8 cellular contexts compared by ENCODE assay signal in genomic region chr4:76212301-76212700, GRCh38. TPM values are rescaled to one million over a fixed set of nuclear protein-coding genes. Genes with fewer than 3 reads are reported as not detected.
DNase-seq lines count a peak whose midpoint lies in the region; ATAC-seq and TF ChIP-seq lines count a peak whose summit lies in the region.

No MANE protein-coding gene starts in this region.

- no peak overlapping the region for H3K4me3 ChIP-seq in CD8-positive, alpha-beta T cell (ENCODE audit: low read depth, low read length)
- H3K4me3 ChIP-seq in epithelial cell of proximal tubule (ENCODE audit: low read depth, low read length) (peak overlapping the region; percentile 72), ovary (peak overlapping the region; percentile 92), H7 (ENCODE audit: insufficient read depth, low read depth, low read length) (no peak overlapping the region; the same call in 1 of the 2 replicates)

- no peak for TF ChIP-seq EP300 in ovary (IDR thresholded peaks at IDR 0.05)

- H3K27ac ChIP-seq in CD8-positive, alpha-beta T cell (ENCODE audit: low read depth, low read length) = peak overlapping the region; percentile 85
- peak overlapping the region; percentile 74 to 95 for H3K27ac ChIP-seq in ovary

- no peaks in the 10 kb centered on the region for H3K9me3 ChIP-seq in CD8-positive, alpha-beta T cell (ENCODE audit: low read length)
- H3K9me3 ChIP-seq in ovary = no peaks in the 10 kb centered on the region

- H3K4me1 Mint-ChIP-seq in CD8-positive, alpha-beta T cell (ENCODE audit: low read depth) = peaks cover 72% of the 10 kb centered on the region

- H3K27me3 ChIP-seq in CD8-positive, alpha-beta T cell (ENCODE audit: insufficient read depth, low read length) = no peaks in the 10 kb centered on the region
- H3K27me3 ChIP-seq in ovary = no peaks in the 10 kb centered on the region
- H3K27me3 ChIP-seq in H7 (ENCODE audit: control insufficient read depth, insufficient read depth, low read length) = no peaks in the 10 kb centered on the region; the same call in 1 of the 2 replicates

- intact Hi-C loops in CD8-positive, alpha-beta T cell (cut with DNase I, micrococcal nuclease) = loop anchor here (2.0 to 10.0 kb wide), 8 partner anchors 62 to 945 kb away; partner anchors contain the start of genes CCNG2 (in 2 of the 2), CCNI (in 2 of the 2), NAAA (in 2 of the 2) and SDAD1 (in 2 of the 2)
- intact Hi-C loops in ovary (cut with DNase I) = no loop called here

- peak overlapping the region; percentile 95 for H3K27ac Mint-ChIP-seq in CD8-positive, alpha-beta T cell

- DNase-seq in CD8-positive, alpha-beta T cell = no peak
- peak; percentile 27 for DNase-seq in RKO (ENCODE audit: low spot score)
- DNase-seq in epithelial cell of proximal tubule (ENCODE audit: low read depth) = no peak
- no peak for DNase-seq in ovary
- DNase-seq in middle frontal gyrus (ENCODE audit: extremely low spot score, low spot score) = no peak
- no peak for DNase-seq in stimulated activated naive CD4-positive, alpha-beta T cell treated with Interleukin-2 at 50 U/mL for 16 hours (lab: John Stamatoyannopoulos, UW)
- DNase-seq in H7 = no peak
- no peak for DNase-seq in SKM-1 (lab: John Stamatoyannopoulos, UW; ENCODE audit: unreplicated experiment)

- no peaks in the 10 kb centered on the region for H3K36me3 ChIP-seq in CD8-positive, alpha-beta T cell (ENCODE audit: insufficient read depth, low read length)
- H3K36me3 ChIP-seq in ovary = no peaks in the 10 kb centered on the region
- peaks cover 2% of the 10 kb centered on the region; the same call in 1 of the 2 replicates for H3K36me3 ChIP-seq in H7 (replicated peaks; ENCODE audit: control insufficient read depth, insufficient read depth, low read length)

- peak overlapping the region; percentile 89 for H3K4me3 Mint-ChIP-seq in CD8-positive, alpha-beta T cell

- CTCF ChIA-PET in CD8-positive, alpha-beta T cell (lab: Charles Lee) = interaction anchor here (0.8 to 4.9 kb wide), 3 partner anchors 29 to 292 kb away, joined by 3 to 23 read pairs (median 3); no protein-coding TSS in a partner anchor

- TF ChIP-seq POLR2A in ovary (IDR thresholded peaks at IDR 0.05) = no peak

- peaks cover 29% of the 10 kb centered on the region for H3K4me1 ChIP-seq in CD8-positive, alpha-beta T cell (ENCODE audit: insufficient read depth, low read length)
- peaks cover 17% of the 10 kb centered on the region for H3K4me1 ChIP-seq in ovary (ENCODE audit: insufficient read depth)

- no peak for ATAC-seq in CD8-positive, alpha-beta T cell

- no peak for TF ChIP-seq CTCF in CD8-positive, alpha-beta T cell (IDR thresholded peaks at IDR 0.05)
- TF ChIP-seq CTCF in epithelial cell of proximal tubule (conservative IDR thresholded peaks at IDR 0.05; ENCODE audit: low read depth, low read length) (no peak), ovary (IDR thresholded peaks at IDR 0.05) (no peak)

- WGBS in ovary, 3 donors = 3 to 14% (median 8%) methylated on average over 2 of the region's 2 CpGs

- H3K9me3 Mint-ChIP-seq in CD8-positive, alpha-beta T cell = no peaks in the 10 kb centered on the region

- POLR2A ChIA-PET in CD8-positive, alpha-beta T cell (lab: Charles Lee) = interaction anchor here (1.1 to 3.6 kb wide), 3 partner anchors 15 to 64 kb away, joined by 3 to 16 read pairs (median 3); partner anchors contain the start of gene NUP54

- no peaks in the 10 kb centered on the region for H3K27me3 Mint-ChIP-seq in CD8-positive, alpha-beta T cell (ENCODE audit: low read depth)

- H3K36me3 Mint-ChIP-seq in CD8-positive, alpha-beta T cell = peaks cover 9% of the 10 kb centered on the region

RNA-seq across cellular contexts. Expression of gene SCARB2, which starts 1.3 kb away (rescaled TPM):
- total RNA-seq in CD8-positive, alpha-beta T cell = 10 to 100 TPM; 33.3 to 34.4 TPM
- total RNA-seq in epithelial cell of proximal tubule (58.4 and 76.3 TPM in 2 replicates), ovary (100 to 1,000 TPM in 6 of 7 donors, 10 to 100 TPM in 1; 98.8 to 163 (median 132) TPM)
- polyA plus RNA-seq in ovary = 100 to 1,000 TPM in 1 of 2 donors, 10 to 100 TPM in 1; 83.1 to 239 TPM
- total RNA-seq in H7 (2014; rRNA removed; shearing (Covaris generic)) = 39.4 and 53.0 TPM in 2 replicates

RNA-seq across cellular contexts. Expression of gene FAM47E, which starts 39.2 kb away (rescaled TPM):
- total RNA-seq in CD8-positive, alpha-beta T cell = under 1 TPM; 0.19 to 0.44 TPM
- total RNA-seq in epithelial cell of proximal tubule (0.07 and 3.5 TPM in 2 replicates), ovary (1 to 10 TPM in 5 of 7 donors, under 1 TPM in 2; 0.08 to 8.2 (median 2.3) TPM)
- polyA plus RNA-seq in ovary = 1 to 10 TPM in 1 of 2 donors, under 1 TPM in 1; 0.36 to 1.1 TPM
- 0.17 and 1.4 TPM in 2 replicates for total RNA-seq in H7 (2014; rRNA removed; shearing (Covaris generic))

Comparison
In these comparisons a context has a peak if more than half of its experiments do, and no peak if none do; other contexts are left out.
1. H3K4me3 ChIP-seq: peak in epithelial cell of proximal tubule (single experiment) and ovary (single experiment); none in CD8-positive, alpha-beta T cell (single experiment) and H7 (single experiment).
2. intact Hi-C loops: an anchor here in CD8-positive, alpha-beta T cell (2.0 to 10.0 kb wide); none called in ovary.